In the genomic region with DNA sequence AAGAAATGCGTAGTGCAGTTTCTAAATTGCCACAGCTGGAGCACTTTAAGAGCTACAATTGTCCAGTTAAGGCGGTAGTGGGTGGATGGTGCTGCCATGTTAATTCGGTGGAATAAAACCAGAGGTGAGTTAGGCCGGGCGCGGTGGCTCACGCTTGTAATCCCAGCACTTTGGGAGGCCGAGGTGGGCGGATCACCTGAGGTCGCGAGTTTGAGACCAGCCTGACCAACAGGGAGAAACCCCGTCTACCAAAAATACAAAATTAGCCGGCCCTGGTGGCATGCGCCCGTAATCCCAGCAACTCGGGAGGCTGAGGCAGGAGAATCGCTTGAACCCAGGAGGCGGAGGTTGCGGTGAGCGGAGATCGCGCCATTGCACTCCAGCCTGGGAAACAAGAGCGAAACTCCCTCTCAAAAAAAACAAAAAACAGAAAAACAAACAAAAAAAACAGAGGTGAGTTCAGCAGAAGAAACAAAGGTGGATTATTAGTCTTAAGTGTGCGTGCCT, we compare ENCODE assay signal across 8 cellular contexts. TPM values are rescaled to one million over a fixed set of nuclear protein-coding genes. Genes with fewer than 3 reads are reported as not detected.
DNase-seq lines count a peak whose midpoint lies in the region; ATAC-seq and TF ChIP-seq lines count a peak whose summit lies in the region.
"Not testable (repeated sequence)": the region's sequence is repeated elsewhere in the genome, so short reads cannot be mapped to it uniquely, and the experiment has no call there.

No MANE protein-coding gene starts in this region.

- TF ChIP-seq CTCF in AG09309 (IDR thresholded peaks at IDR 0.05; ENCODE audit: control insufficient read depth, insufficient read depth, low read depth, low read length, missing control alignments); HFFc6 (IDR thresholded peaks at IDR 0.05); SK-N-SH (IDR thresholded peaks at IDR 0.05); natural killer cell (IDR thresholded peaks at IDR 0.05): not testable (repeated sequence)

- H3K9me3 Mint-ChIP-seq in HFFc6; activated naive CD8-positive, alpha-beta T cell treated with anti-CD3 and anti-CD28 coated beads, Interleukin-2, amount 50 U/mL, for 24 hours; natural killer cell; stimulated activated memory B cell treated with anti-CD40 and anti-IgM and Interleukin-4, amounts not matched to agents 10 μg/mL and 1 μg/mL and 100 μg/mL, for 72 hours: not testable (repeated sequence)

- H3K27me3 ChIP-seq in SK-N-SH (ENCODE audit: insufficient read depth); endocrine pancreas (ENCODE audit: control insufficient read depth, insufficient read depth, low read length); iPS-15b (ENCODE audit: control insufficient read depth, insufficient read depth, low read length): not testable (repeated sequence)

- peaks cover 20% of the 10 kb centered on the region for H3K4me1 Mint-ChIP-seq in HFFc6 (ENCODE audit: low read depth)
- peaks cover 29% of the 10 kb centered on the region for H3K4me1 Mint-ChIP-seq in activated naive CD8-positive, alpha-beta T cell treated with anti-CD3 and anti-CD28 coated beads, Interleukin-2, amount 50 U/mL, for 24 hours
- peaks cover 18 to 20% of the 10 kb centered on the region in 2 donors for H3K4me1 Mint-ChIP-seq in natural killer cell
- H3K4me1 Mint-ChIP-seq in stimulated activated memory B cell treated with anti-CD40 and anti-IgM and Interleukin-4, amounts not matched to agents 10 μg/mL and 1 μg/mL and 100 μg/mL, for 72 hours, result peaks cover 21% of the 10 kb centered on the region

- not testable (repeated sequence) for H3K27me3 Mint-ChIP-seq in HFFc6 (ENCODE audit: insufficient read depth); activated naive CD8-positive, alpha-beta T cell treated with anti-CD3 and anti-CD28 coated beads, Interleukin-2, amount 50 U/mL, for 24 hours; natural killer cell (ENCODE audit: low read depth in 2 of 2); stimulated activated memory B cell treated with anti-CD40 and anti-IgM and Interleukin-4, amounts not matched to agents 10 μg/mL and 1 μg/mL and 100 μg/mL, for 72 hours

- H3K4me3 ChIP-seq in AG09309 (ENCODE audit: control insufficient read depth, low read depth, low read length) (peak overlapping the region; percentile 88), SK-N-SH (ENCODE audit: low read depth in 2 of 2, low read length in 1 of 2) (peak overlapping the region; percentile 94 to 99), endocrine pancreas (ENCODE audit: control insufficient read depth, insufficient read depth, low read length) (peak overlapping the region; percentile 69), iPS-15b (ENCODE audit: low read depth, low read length) (peak overlapping the region; percentile 99)

- peak overlapping the region; percentile 97 for H3K4me3 Mint-ChIP-seq in HFFc6
- peak overlapping the region; percentile 94 for H3K4me3 Mint-ChIP-seq in activated naive CD8-positive, alpha-beta T cell treated with anti-CD3 and anti-CD28 coated beads, Interleukin-2, amount 50 U/mL, for 24 hours
- H3K4me3 Mint-ChIP-seq in natural killer cell, result peak overlapping the region; percentile 98
- H3K4me3 Mint-ChIP-seq in stimulated activated memory B cell treated with anti-CD40 and anti-IgM and Interleukin-4, amounts not matched to agents 10 μg/mL and 1 μg/mL and 100 μg/mL, for 72 hours, result peak overlapping the region; percentile 97

- H3K27ac Mint-ChIP-seq in HFFc6, result peak overlapping the region; percentile 86
- H3K27ac Mint-ChIP-seq in activated naive CD8-positive, alpha-beta T cell treated with anti-CD3 and anti-CD28 coated beads, Interleukin-2, amount 50 U/mL, for 24 hours, result peak overlapping the region; percentile 98
- peak overlapping the region; percentile 83 to 91 for H3K27ac Mint-ChIP-seq in natural killer cell
- H3K27ac Mint-ChIP-seq in stimulated activated memory B cell treated with anti-CD40 and anti-IgM and Interleukin-4, amounts not matched to agents 10 μg/mL and 1 μg/mL and 100 μg/mL, for 72 hours, result peak overlapping the region; percentile 95

- intact Hi-C loops in natural killer cell (cut with micrococcal nuclease), result not testable (repeated sequence)

- not testable (repeated sequence) for DNase-seq in AG09309 (ENCODE audit: low read depth); HFFc6; SK-N-SH; activated naive CD8-positive, alpha-beta T cell treated with anti-CD3 and anti-CD28 coated beads, Interleukin-2, amount 50 U/mL, for 24 hours; natural killer cell

- TF ChIP-seq EP300 in SK-N-SH (IDR thresholded peaks at IDR 0.05; ENCODE audit: borderline replicate concordance in 1 of 2, low read depth in 1 of 2, low read length in 1 of 2), result not testable (repeated sequence)

- CTCF ChIA-PET in SK-N-SH (lab: Yijun Ruan, JAX), result interaction anchor here (2.1 kb wide), 1 partner anchor 86 kb away, joined by 6 read pairs; no protein-coding TSS in a partner anchor

- H3K4me1 ChIP-seq in SK-N-SH (ENCODE audit: control insufficient read depth in 1 of 2, insufficient read depth in 2 of 2, low read depth in 1 of 2, low read length in 1 of 2) (peaks cover 0 to 12% of the 10 kb centered on the region in 2 experiments; a peak in 3 of 4 replicates), endocrine pancreas (ENCODE audit: control insufficient read depth, insufficient read depth, low read length) (peaks cover 16% of the 10 kb centered on the region)
- not testable (repeated sequence) for H3K4me1 ChIP-seq in iPS-15b (ENCODE audit: control insufficient read depth, insufficient read depth, low read length)

- peak overlapping the region; percentile 94 for H3K4me2 ChIP-seq in SK-N-SH

- H3F3A ChIP-seq in SK-N-SH (replicated peaks; ENCODE audit: insufficient read depth), result not testable (repeated sequence)

- not testable (repeated sequence) for H3K79me2 ChIP-seq in SK-N-SH (ENCODE audit: insufficient read depth)

- peak overlapping the region; percentile 86; the same call in 1 of the 2 replicates for H3K9ac ChIP-seq in SK-N-SH
- peak overlapping the region; percentile 77 for H3K9ac ChIP-seq in endocrine pancreas (ENCODE audit: control insufficient read depth, insufficient read depth, low read length)
- peak overlapping the region; percentile 70 for H3K9ac ChIP-seq in iPS-15b (ENCODE audit: low read depth, low read length)

- POLR2A ChIA-PET in SK-N-SH (lab: Yijun Ruan, JAX), result interaction anchor here (0.7 to 1.2 kb wide), 4 partner anchors 8 to 254 kb away, joined by 3 to 4 read pairs (median 3); no protein-coding TSS in a partner anchor

- peak overlapping the region; percentile 99 for H2AFZ ChIP-seq in SK-N-SH (ENCODE audit: low read depth)

- H3K9me3 ChIP-seq in SK-N-SH; endocrine pancreas (ENCODE audit: control insufficient read depth, low read length); iPS-15b (ENCODE audit: control insufficient read depth, insufficient read depth, low read length): not testable (repeated sequence)

- H4K20me1 ChIP-seq in SK-N-SH (ENCODE audit: insufficient read depth), result not testable (repeated sequence)

- peaks cover 17 to 22% of the 10 kb centered on the region in 2 experiments for H3K36me3 ChIP-seq in SK-N-SH (replicated peaks in 1 of 2; ENCODE audit: control insufficient read depth in 1 of 2, insufficient read depth in 2 of 2, low read length in 1 of 2)
- not testable (repeated sequence) for H3K36me3 ChIP-seq in endocrine pancreas (ENCODE audit: control insufficient read depth, insufficient read depth, low read length); iPS-15b (ENCODE audit: control insufficient read depth, insufficient read depth, low read length)

- 91% methylated on average over 24 of the region's 24 CpGs for WGBS in SK-N-SH (ENCODE audit: low lambda C conversion rate)

- H3K9me2 ChIP-seq in SK-N-SH, result not testable (repeated sequence)

- not testable (repeated sequence) for ATAC-seq in activated naive CD8-positive, alpha-beta T cell treated with anti-CD3 and anti-CD28 coated beads, Interleukin-2, amount 50 U/mL, for 24 hours; natural killer cell; stimulated activated memory B cell treated with anti-CD40 and anti-IgM and Interleukin-4, amounts not matched to agents 10 μg/mL and 1 μg/mL and 100 μg/mL, for 72 hours

- not testable (repeated sequence) for TF ChIP-seq RAD21 in SK-N-SH (IDR thresholded peaks at IDR 0.05; ENCODE audit: low read length)

- not testable (repeated sequence) for H3K36me3 Mint-ChIP-seq in HFFc6 (ENCODE audit: low read depth); natural killer cell
- H3K36me3 Mint-ChIP-seq in activated naive CD8-positive, alpha-beta T cell treated with anti-CD3 and anti-CD28 coated beads, Interleukin-2, amount 50 U/mL, for 24 hours (ENCODE audit: low read depth), result peaks cover 35% of the 10 kb centered on the region
- peaks cover 12% of the 10 kb centered on the region for H3K36me3 Mint-ChIP-seq in stimulated activated memory B cell treated with anti-CD40 and anti-IgM and Interleukin-4, amounts not matched to agents 10 μg/mL and 1 μg/mL and 100 μg/mL, for 72 hours

- H3K27ac ChIP-seq in SK-N-SH (ENCODE audit: low read depth in 2 of 2, low read length in 1 of 2), result peak overlapping the region; percentile 51 to 96; a peak in 2 of 4 replicates

RNA-seq across cellular contexts. Expression of a gene that starts 0.5 kb away (rescaled TPM):
- 10 to 100 TPM in 3 of 6 experiments, 1 to 10 TPM in 3; 9.7 to 14.8 (median 10.2) TPM for total RNA-seq in HFFc6 (2021; fragmentation: NEBNext Ultra II Directional; extraction: Animal tissue kit (Norgen Biotek cat#: 25700))
- polyA plus RNA-seq in SK-N-SH (2012; rRNA removed), result 15.2 and 17.2 TPM in 2 replicates
- 14.4 and 17.8 TPM in 2 replicates for polyA plus RNA-seq in SK-N-SH (2012; cell fraction: cytosol; rRNA removed)
- 5.9 and 6.7 TPM in 2 replicates for polyA plus RNA-seq in SK-N-SH (2012; cell fraction: nucleus; rRNA removed)
- total RNA-seq in natural killer cell, result 1 to 10 TPM; 6.4 to 9.9 (median 8.8) TPM
